Comparison of ENCODE assay signal across 1 cellular context in genomic region chr17:31289790-31290189, GRCh38.
TF ChIP-seq lines count a peak whose summit lies in the region.

No MANE protein-coding gene starts in this region.

TF ChIP-seq in HEK293, 187 proteins besides CTCF, POLR2A, EP300 and RAD21 (continued from another document):
- TF ChIP-seq ATF2 (tag by site-specific recombination; IDR thresholded peaks at IDR 0.05; ENCODE audit: low read depth) (peak; percentile 57; the same call in 1 of the 2 replicates), ZNF629 (tag by site-specific recombination; IDR thresholded peaks at IDR 0.05) (peak; percentile 52; the same call in 1 of the 2 replicates), ZNF16 (tag by site-specific recombination; IDR thresholded peaks at IDR 0.05; ENCODE audit: low read depth) (no peak)
